Comparison of ENCODE assay signal across 8 cellular contexts in genomic region chr2:212777020-212777491, GRCh38.
DNase-seq lines count a peak whose midpoint lies in the region; ATAC-seq, FAIRE-seq and TF ChIP-seq lines count a peak whose summit lies in the region.

No MANE protein-coding gene starts in this region.

- H3K4me3 ChIP-seq in A549 (no peak overlapping the region), GM12865 (ENCODE audit: low read depth, low read length) (no peak overlapping the region), astrocyte (ENCODE audit: insufficient read depth, low read depth, low read length) (peak overlapping the region; percentile 19), keratinocyte (ENCODE audit: control insufficient read depth in 2 of 3, extremely low read depth in 1 of 3, insufficient read depth in 2 of 3, low read depth in 1 of 3, low read length in 3 of 3) (peak overlapping the region in 2 of 3 experiments; percentile 25 to 53), transverse colon (no peak overlapping the region)

- POLR2A ChIA-PET in A549 (lab: Yijun Ruan, JAX) = no interaction called here

- TF ChIP-seq RAD21 in A549 (conservative IDR thresholded peaks at IDR 0.05 in 1 of 2, IDR thresholded peaks at IDR 0.05 in 1 of 2) = peak; percentile 48 to 65; a peak in 4 of 5 replicates

- H2AFZ ChIP-seq in astrocyte (ENCODE audit: low read depth, low read length) (peak overlapping the region; percentile 20), keratinocyte (ENCODE audit: control insufficient read depth, low read length) (peak overlapping the region; percentile 82)

- no peak; a peak in 1 of 6 replicates for ATAC-seq in A549
- peak; percentile 78 for ATAC-seq in HG02678 (IDR thresholded peaks at IDR 0.05; ENCODE audit: unreplicated experiment)

- H3K36me3 Mint-ChIP-seq in astrocyte (ENCODE audit: low read depth, unreplicated experiment) = no peaks in the 10 kb centered on the region

- TF ChIP-seq CTCF in A549 (IDR thresholded peaks at IDR 0.05) (peak; percentile 61), GM12865 (IDR thresholded peaks at IDR 0.05; ENCODE audit: insufficient read depth, low read depth, low read length, missing control alignments) (peak; percentile 55), astrocyte (IDR thresholded peaks at IDR 0.05; ENCODE audit: insufficient read depth, low read depth, low read length) (peak; percentile 58), keratinocyte (optimal IDR thresholded peaks at IDR 0.05 in 1 of 3, IDR thresholded peaks at IDR 0.05 in 1 of 3, conservative IDR thresholded peaks at IDR 0.05 in 1 of 3; ENCODE audit: extremely low read depth in 1 of 3, insufficient read depth in 2 of 3, low read length in 3 of 3) (peak in 2 of 3 experiments; percentile 36 to 42), transverse colon (IDR thresholded peaks at IDR 0.05) (peak; percentile 52 to 65 (median 54))

- H3K9ac ChIP-seq in astrocyte (ENCODE audit: low read length) (peak overlapping the region; percentile 28), keratinocyte (ENCODE audit: control insufficient read depth, extremely low read depth, insufficient read depth, low read length) (peak overlapping the region; percentile 44)

- H3K4me1 ChIP-seq in A549 (no peaks in the 10 kb centered on the region), astrocyte (ENCODE audit: insufficient read depth, low read length) (no peaks in the 10 kb centered on the region), keratinocyte (ENCODE audit: control insufficient read depth, extremely low read depth, insufficient read depth, low read length) (peaks cover 12% of the 10 kb centered on the region), transverse colon (no peaks in the 10 kb centered on the region)

- H3K4me2 ChIP-seq in A549 = no peak overlapping the region
- peak overlapping the region; percentile 71 for H3K4me2 ChIP-seq in astrocyte (ENCODE audit: low read length)
- H3K4me2 ChIP-seq in keratinocyte (ENCODE audit: control insufficient read depth, extremely low read depth, insufficient read depth, low read depth, low read length) = peak overlapping the region; percentile 86

- no peaks in the 10 kb centered on the region for H3K9me3 Mint-ChIP-seq in astrocyte (ENCODE audit: unreplicated experiment)

- H3K27ac Mint-ChIP-seq in astrocyte (ENCODE audit: unreplicated experiment) = no peak overlapping the region

- TF ChIP-seq POLR2A in A549 (IDR thresholded peaks at IDR 0.05; ENCODE audit: low read length) = no peak
- TF ChIP-seq POLR2A in transverse colon (IDR thresholded peaks at IDR 0.05) = no peak

- DNase-seq in A549 (ENCODE audit: low read depth in 1 of 2, low spot score in 1 of 2) (peak; percentile 0 to 9), GM12865 (ENCODE audit: low read depth) (peak; percentile 38), NCI-H2081 treated with DMSO at 0.1 percent for 48 hours (lab: John Stamatoyannopoulos, UW) (peak; percentile 12), astrocyte (ENCODE audit: low read depth) (peak; percentile 27), keratinocyte (ENCODE audit: low read depth, low spot score) (peak; percentile 7), transverse colon (no peak), NCI-H1436 treated with DMSO at 0.1 percent for 48 hours (lab: John Stamatoyannopoulos, UW) (no peak)

- CTCF ChIA-PET in A549 (lab: Yijun Ruan, JAX) = interaction anchor here (0.6 to 0.9 kb wide), 2 partner anchors 376 to 439 kb away, joined by 3 read pairs; no protein-coding TSS in a partner anchor

- peaks cover 7% of the 10 kb centered on the region for H3K4me1 Mint-ChIP-seq in astrocyte (ENCODE audit: low read depth, unreplicated experiment)

- H3K9me3 ChIP-seq in A549 = 0 out of 3 replicates have a peak, but pooled peaks cover 3% of the 10 kb centered on the region
- no peaks in the 10 kb centered on the region for H3K9me3 ChIP-seq in astrocyte (ENCODE audit: insufficient read depth, low read depth, low read length)
- H3K9me3 ChIP-seq in keratinocyte (ENCODE audit: control insufficient read depth, low read depth, low read length) = no peaks in the 10 kb centered on the region
- H3K9me3 ChIP-seq in transverse colon = no peaks in the 10 kb centered on the region

- H3K79me2 ChIP-seq in astrocyte (ENCODE audit: insufficient read depth, low read length) (no peaks in the 10 kb centered on the region), keratinocyte (ENCODE audit: control insufficient read depth, insufficient read depth, low read length) (no peaks in the 10 kb centered on the region)

- TF ChIP-seq EP300 in A549 (IDR thresholded peaks at IDR 0.05) = no peak
- TF ChIP-seq EP300 in transverse colon (IDR thresholded peaks at IDR 0.05; ENCODE audit: low read depth) = no peak

- no peaks in the 10 kb centered on the region for H3K27me3 Mint-ChIP-seq in astrocyte (ENCODE audit: low read depth, unreplicated experiment)

- 34% methylated on average over 3 of the region's 3 CpGs for WGBS in A549 (ENCODE audit: missing lambda C conversion rate)
- WGBS in transverse colon (ENCODE audit: low coverage in 1 of 2), 2 donors = 14 to 23% methylated on average over 3 of the region's 3 CpGs

- H3K9me1 ChIP-seq in keratinocyte (ENCODE audit: control insufficient read depth, extremely low read depth, insufficient read depth, low read length) = no peaks in the 10 kb centered on the region

- H3K4me3 Mint-ChIP-seq in astrocyte (ENCODE audit: unreplicated experiment) = peak overlapping the region; percentile 4

- H3K36me3 ChIP-seq in astrocyte (ENCODE audit: insufficient read depth, low read length) (no peaks in the 10 kb centered on the region), keratinocyte (ENCODE audit: control insufficient read depth in 2 of 2, extremely low read depth in 1 of 2, insufficient read depth in 2 of 2, low read length in 2 of 2) (no peaks in the 10 kb centered on the region), transverse colon (no peaks in the 10 kb centered on the region)

- in situ Hi-C loops in transverse colon (cut with MboI; ENCODE audit: low pct_ligation_motif_present in 1 of 4, low pct_unique_long_range_greater_than_20kb in 1 of 4, low sequenced_read_pairs in 3 of 4) = loop anchor here in 2 of 4 donors (10.0 kb wide), 1 partner anchor 378 kb away; the partner anchor contains the start of gene IKZF2 (in 2 of the 2)

- H4K20me1 ChIP-seq in astrocyte (ENCODE audit: insufficient read depth, low read length) (no peaks in the 10 kb centered on the region), keratinocyte (ENCODE audit: control insufficient read depth, extremely low read depth, insufficient read depth, low read length) (no peaks in the 10 kb centered on the region)

- intact Hi-C loops in transverse colon (cut with DNase I; ENCODE audit: low total_unique reads) = loop anchor here (5.0 kb wide), 1 partner anchor 375 kb away; the partner anchor contains the start of gene IKZF2

- H3K27ac ChIP-seq in A549 = no peak overlapping the region
- H3K27ac ChIP-seq in astrocyte (ENCODE audit: low read depth, low read length) = no peak overlapping the region
- peak overlapping the region; percentile 6 for H3K27ac ChIP-seq in keratinocyte (ENCODE audit: control insufficient read depth, insufficient read depth, low read length)
- no peak overlapping the region for H3K27ac ChIP-seq in transverse colon

- dilution Hi-C loops in keratinocyte (cut with MboI; ENCODE audit: extremely low pct_ligation_motif_present, low sequenced_read_pairs) = no loop called here

- FAIRE-seq in A549 (lab: Jason Lieb, UNC) = no peak
- no peak for FAIRE-seq in astrocyte (lab: Jason Lieb, UNC)
- FAIRE-seq in keratinocyte (lab: Jason Lieb, UNC) = peak; percentile 90

- no peaks in the 10 kb centered on the region for H3K27me3 ChIP-seq in astrocyte (ENCODE audit: insufficient read depth, low read length)
- no peaks in the 10 kb centered on the region for H3K27me3 ChIP-seq in keratinocyte (ENCODE audit: control insufficient read depth, extremely low read depth, insufficient read depth, low read length)
- no peaks in the 10 kb centered on the region for H3K27me3 ChIP-seq in transverse colon

TF ChIP-seq in A549, 52 proteins besides CTCF, POLR2A, EP300 and RAD21:
- no peak for TF ChIP-seq RFX5 (IDR thresholded peaks at IDR 0.05)
- no peak for TF ChIP-seq ESRRA (IDR thresholded peaks at IDR 0.05; ENCODE audit: borderline replicate concordance, low read length)
- no peak for TF ChIP-seq FOSL2 (IDR thresholded peaks at IDR 0.05)
- TF ChIP-seq FOSL2 (CRISPR knock-in tag; IDR thresholded peaks at IDR 0.05) = no peak
- no peak for TF ChIP-seq EHF (CRISPR knock-in tag; IDR thresholded peaks at IDR 0.05)
- peak; percentile 60 for TF ChIP-seq SMC3 (IDR thresholded peaks at IDR 0.05)

Comparison
In these comparisons a context has a peak if more than half of its experiments do, and no peak if none do; other contexts are left out.
1. DNase-seq: peak in A549 (2 of 2), GM12865 (single experiment), NCI-H2081 treated with DMSO at 0.1 percent for 48 hours (single experiment), astrocyte (single experiment) and keratinocyte (single experiment); none in transverse colon (single experiment) and NCI-H1436 treated with DMSO at 0.1 percent for 48 hours (single experiment).
2. H3K4me3 ChIP-seq: peak in astrocyte (single experiment) and keratinocyte (2 of 3); none in A549 (single experiment), GM12865 (single experiment) and transverse colon (0 of 4).
3. Peak in every context shown above with its lines, with median percentiles within 50 percentile points of each other: CTCF ChIP-seq.